Comparison of ENCODE assay signal across 24 cellular contexts in genomic region chr5:142911775-142912174, GRCh38.
"Had no signal": no experiment of that assay in that cellular context is flagged by ENCODE, and none has a peak within 500 bp of the region (broad histone marks: within the 10 kb centered on the region; RNA-seq: fewer than 3 reads in every experiment).

No MANE protein-coding gene starts in this region.

- H3K4me1 ChIP-seq: left lung, sigmoid colon, tibial nerve, upper lobe of right lung, uterus had no signal

- H3K27me3 Mint-ChIP-seq: naive thymus-derived CD8-positive, alpha-beta T cell; stimulated activated memory B cell treated with anti-CD40 and anti-IgM and Interleukin-4, amounts not matched to agents 10 μg/mL and 1 μg/mL and 100 μg/mL, for 72 hours had no signal

- H3K4me3 Mint-ChIP-seq: immature natural killer cell; naive thymus-derived CD8-positive, alpha-beta T cell; neural crest cell; stimulated activated memory B cell treated with anti-CD40 and anti-IgM and Interleukin-4, amounts not matched to agents 10 μg/mL and 1 μg/mL and 100 μg/mL, for 72 hours had no signal

- DNase-seq: dermis blood vessel endothelial cell; effector memory CD4-positive, alpha-beta T cell; hypothalamus; immature natural killer cell; islet precursor cell; left lung; mammary epithelial cell; mesendoderm; midbrain; naive thymus-derived CD8-positive, alpha-beta T cell; pancreas; sigmoid colon; stimulated activated CD4-positive, alpha-beta T cell treated with anti-CD3 and anti-CD28 coated beads, Interleukin-2, amount 100 ng/mL, for 24 hours; stimulated activated CD4-positive, alpha-beta T cell treated with anti-CD3 and anti-CD28 coated beads, Interleukin-4, amount 100 ng/mL, for 24 hours; stimulated activated naive CD8-positive, alpha-beta T cell treated with anti-CD3 and anti-CD28 coated beads, Interleukin-15, Interleukin-2, amounts not matched to agents 100 U/mL and 50 U/mL, for 24 hours; substantia nigra; upper lobe of right lung; uterus had no signal

- H3K27ac ChIP-seq: coronary artery, left lung, neutrophil, sigmoid colon, thoracic aorta, tibial nerve, upper lobe of right lung, uterus had no signal

- H3K4me3 ChIP-seq: coronary artery, left lung, pancreas, sigmoid colon, thoracic aorta, tibial nerve, upper lobe of right lung, uterus had no signal

- H3K27ac Mint-ChIP-seq: stimulated activated memory B cell treated with anti-CD40 and anti-IgM and Interleukin-4, amounts not matched to agents 10 μg/mL and 1 μg/mL and 100 μg/mL, for 72 hours had no signal

- ATAC-seq: left lung; naive thymus-derived CD8-positive, alpha-beta T cell; stimulated activated memory B cell treated with anti-CD40 and anti-IgM and Interleukin-4, amounts not matched to agents 10 μg/mL and 1 μg/mL and 100 μg/mL, for 72 hours; stimulated activated naive CD8-positive, alpha-beta T cell treated with anti-CD3 and anti-CD28 coated beads, Interleukin-15, Interleukin-2, amounts not matched to agents 100 U/mL and 50 U/mL, for 24 hours; upper lobe of right lung had no signal

- H3K9me3 ChIP-seq: left lung, neutrophil, pancreas, sigmoid colon, thoracic aorta, tibial nerve, upper lobe of right lung, uterus had no signal

- H3K4me1 Mint-ChIP-seq: stimulated activated memory B cell treated with anti-CD40 and anti-IgM and Interleukin-4, amounts not matched to agents 10 μg/mL and 1 μg/mL and 100 μg/mL, for 72 hours had no signal

- H3K9me3 Mint-ChIP-seq: immature natural killer cell; naive thymus-derived CD8-positive, alpha-beta T cell; stimulated activated memory B cell treated with anti-CD40 and anti-IgM and Interleukin-4, amounts not matched to agents 10 μg/mL and 1 μg/mL and 100 μg/mL, for 72 hours had no signal

- H3K27me3 ChIP-seq: left lung, neutrophil, pancreas, sigmoid colon, tibial nerve, upper lobe of right lung, uterus had no signal

- H3K36me3 ChIP-seq: pancreas, uterus had no signal
